In genomic region chr2:57536535-57537231, GRCh38 we compare ENCODE assay signal across 27 cellular contexts.
DNase-seq lines count a peak whose midpoint lies in the region; ATAC-seq and FAIRE-seq lines count a peak whose summit lies in the region.
"Had no signal": no experiment of that assay in that cellular context is flagged by ENCODE, and none has a peak within 500 bp of the region (broad histone marks: within the 10 kb centered on the region; RNA-seq: fewer than 3 reads in every experiment).

No MANE protein-coding gene starts in this region.

- peak; percentile 44 for FAIRE-seq in G401.6 (lab: Jason Lieb, UNC)

- no peak overlapping the region for H3K4me2 ChIP-seq in mesenchymal stem cell (ENCODE audit: low read length, poor library complexity, severe bottlenecking)
- H3K4me2 ChIP-seq: PC-9 had no signal

- ATAC-seq in GM19395 (IDR thresholded peaks at IDR 0.05; ENCODE audit: unreplicated experiment) = peak; percentile 83
- ATAC-seq in HG02623 (IDR thresholded peaks at IDR 0.05; ENCODE audit: unreplicated experiment) = peak; percentile 59
- peak; percentile 75 for ATAC-seq in HG03432 (IDR thresholded peaks at IDR 0.05; ENCODE audit: unreplicated experiment)
- ATAC-seq in HG03280 (IDR thresholded peaks at IDR 0.05; ENCODE audit: unreplicated experiment) = no peak
- ATAC-seq: body of pancreas; effector memory CD8-positive, alpha-beta T cell had no signal

- no peaks in the 10 kb centered on the region for H3K9me3 ChIP-seq in mesenchymal stem cell (ENCODE audit: control insufficient read depth, low read length)
- H3K9me3 ChIP-seq: body of pancreas, esophagus muscularis mucosa, SJCRH30, stomach, transverse colon had no signal

- no peak overlapping the region for H4K8ac ChIP-seq in mesenchymal stem cell (ENCODE audit: low read length)

- H3K23ac ChIP-seq in mesenchymal stem cell (ENCODE audit: low read length in 2 of 2) = no peak overlapping the region

- no peaks in the 10 kb centered on the region for H3K4me1 ChIP-seq in mesenchymal stem cell (ENCODE audit: control insufficient read depth, insufficient read depth, low read depth, low read length)
- H3K4me1 ChIP-seq: body of pancreas, esophagus muscularis mucosa, SJCRH30, stomach, transverse colon had no signal

- H4K91ac ChIP-seq in mesenchymal stem cell (ENCODE audit: low read length) = no peak overlapping the region

- H3K27me3 ChIP-seq in mesenchymal stem cell (ENCODE audit: control insufficient read depth in 1 of 2, insufficient read depth in 1 of 2, low read length in 2 of 2) = no peaks in the 10 kb centered on the region
- H3K27me3 ChIP-seq: body of pancreas, esophagus muscularis mucosa, SJCRH30, stomach, transverse colon had no signal

- no peak overlapping the region for H2BK15ac ChIP-seq in mesenchymal stem cell (ENCODE audit: low read depth, poor library complexity, severe bottlenecking)

- H3K4me3 ChIP-seq in mesenchymal stem cell (ENCODE audit: insufficient read depth in 1 of 2, low read depth in 1 of 2, low read length in 2 of 2) = no peak overlapping the region
- H3K4me3 ChIP-seq: body of pancreas, esophagus muscularis mucosa, PC-9, SJCRH30, stomach, transverse colon had no signal

- no peak for DNase-seq in UCSD-AML1 (lab: John Stamatoyannopoulos, UW; ENCODE audit: unreplicated experiment)
- DNase-seq in NCI-H1694 (lab: John Stamatoyannopoulos, UW) = no peak
- DNase-seq in mesenchymal stem cell = no peak
- DNase-seq: activated CD4-positive, alpha-beta T cell treated with anti-CD3 and anti-CD28 coated beads, Interleukin-2, amount 50 U/mL, for 1 hour; activated CD8-positive, alpha-beta memory T cell treated with anti-CD3 and anti-CD28 coated beads, Interleukin-2, amount 50 U/mL, for 48 hours; AML-193; body of pancreas; effector memory CD8-positive, alpha-beta T cell; naive B cell; NCI-H187; NCI-H226; NCI-H774; occipital lobe; PC-9; retina; SJCRH30; stimulated activated CD4-positive, alpha-beta T cell treated with anti-CD3 and anti-CD28 coated beads, Interleukin-4, amount 100 ng/mL, for 4 hours; stomach; T-helper 1 cell; transverse colon had no signal

- H2BK120ac ChIP-seq in mesenchymal stem cell (ENCODE audit: low read depth, low read length) = no peak overlapping the region

- no peak overlapping the region for H3K27ac ChIP-seq in mesenchymal stem cell (ENCODE audit: low read length, poor library complexity, severe bottlenecking)
- H3K27ac ChIP-seq: 22Rv1, body of pancreas, esophagus muscularis mucosa, PC-9, SJCRH30, stomach, transverse colon had no signal

- WGBS in mesenchymal stem cell = no CpG with 5 or more reads among the region's 1 CpG

- no peak overlapping the region for H2BK5ac ChIP-seq in mesenchymal stem cell (ENCODE audit: low read depth, low read length, poor library complexity, severe bottlenecking)

- H2AK5ac ChIP-seq in mesenchymal stem cell (ENCODE audit: low read length, severe bottlenecking) = no peak overlapping the region

- no peak overlapping the region for H3K18ac ChIP-seq in mesenchymal stem cell (ENCODE audit: low read depth in 1 of 2, low read length in 2 of 2)

- H3K9ac ChIP-seq in mesenchymal stem cell (ENCODE audit: low read length) = no peak overlapping the region

- no peak overlapping the region for H2BK12ac ChIP-seq in mesenchymal stem cell (ENCODE audit: low read length in 2 of 2)

- no peak overlapping the region for H3K14ac ChIP-seq in mesenchymal stem cell (ENCODE audit: low read length in 2 of 2)

- H3K4ac ChIP-seq in mesenchymal stem cell (ENCODE audit: low read depth in 1 of 2, low read length in 2 of 2) = no peak overlapping the region

- no peaks in the 10 kb centered on the region for H3K36me3 ChIP-seq in mesenchymal stem cell (ENCODE audit: control insufficient read depth in 1 of 2, insufficient read depth in 2 of 2, low read depth in 1 of 2, low read length in 2 of 2)
- H3K36me3 ChIP-seq: esophagus muscularis mucosa, SJCRH30, stomach, transverse colon had no signal

- H3K79me1 ChIP-seq in mesenchymal stem cell (replicated peaks; ENCODE audit: low read length, poor library complexity, severe bottlenecking) = no peaks in the 10 kb centered on the region

- H2AFZ ChIP-seq in mesenchymal stem cell (ENCODE audit: low read depth, low read length) = no peak overlapping the region
- H2AFZ ChIP-seq: PC-9 had no signal
